In genomic region chr20:25540273-25540672, GRCh38 we compare ENCODE assay signal across 8 cellular contexts. TPM values are rescaled to one million over a fixed set of nuclear protein-coding genes. Genes with fewer than 3 reads are reported as not detected.
DNase-seq lines count a peak whose midpoint lies in the region; ATAC-seq, FAIRE-seq and TF ChIP-seq lines count a peak whose summit lies in the region.

No MANE protein-coding gene starts in this region.

- CTCF ChIA-PET in mammary epithelial cell (lab: Charles Lee; ENCODE audit: low non-redundant PET): no interaction called here
- CTCF ChIA-PET in HepG2 (lab: Yijun Ruan, JAX; ENCODE audit: low intra/inter-chr PET ratio, low total read pairs): no interaction called here

- no peak for DNase-seq in DND-41
- DNase-seq in mammary epithelial cell: peak; percentile 14
- no peak for DNase-seq in HepG2 (ENCODE audit: low spot score)
- DNase-seq in mesenteric fat pad (ENCODE audit: low spot score): no peak
- DNase-seq in smooth muscle cell (lab: John Stamatoyannopoulos, UW; ENCODE audit: unreplicated experiment): no peak
- no peak for DNase-seq in GM20000 (ENCODE audit: low spot score)

- TF ChIP-seq CTCF in DND-41 (IDR thresholded peaks at IDR 0.05; ENCODE audit: borderline replicate concordance, extremely low read depth, low read length, poor library complexity, severe bottlenecking) (peak; percentile 57), mammary epithelial cell (conservative IDR thresholded peaks at IDR 0.05 in 1 of 2, IDR thresholded peaks at IDR 0.05 in 1 of 2; ENCODE audit: extremely low read depth in 1 of 2, insufficient read depth in 1 of 2, low read depth in 1 of 2, low read length in 2 of 2) (peak; percentile 34 to 74), HepG2 (CRISPR knock-in tag; IDR thresholded peaks at IDR 0.05) (peak; percentile 53), smooth muscle cell (IDR thresholded peaks at IDR 0.05; ENCODE audit: borderline replicate concordance, insufficient read depth, poor library complexity, severe bottlenecking) (no peak), GM20000 (IDR thresholded peaks at IDR 0.05; ENCODE audit: extremely low read depth, missing control alignments) (no peak)

- H3K4me2 ChIP-seq in DND-41 (ENCODE audit: insufficient read depth, low read length) (no peak overlapping the region), mammary epithelial cell (ENCODE audit: insufficient read depth, low read depth, low read length) (peak overlapping the region; percentile 76), HepG2 (ENCODE audit: low read depth, low read length) (no peak overlapping the region), smooth muscle cell (no peak overlapping the region)

- H3F3A ChIP-seq in smooth muscle cell (ENCODE audit: low read depth): peaks cover 20% of the 10 kb centered on the region

- TF ChIP-seq RAD21 in HepG2 (CRISPR knock-in tag; IDR thresholded peaks at IDR 0.05): peak; percentile 47; the same call in 1 of the 2 replicates

- no peaks in the 10 kb centered on the region for H4K20me1 ChIP-seq in DND-41 (ENCODE audit: insufficient read depth, low read length)
- H4K20me1 ChIP-seq in mammary epithelial cell (ENCODE audit: insufficient read depth, low read length): no peaks in the 10 kb centered on the region
- H4K20me1 ChIP-seq in HepG2 (ENCODE audit: insufficient read depth, low read length): peaks cover 36% of the 10 kb centered on the region
- peaks cover 100% of the 10 kb centered on the region for H4K20me1 ChIP-seq in smooth muscle cell (ENCODE audit: low read depth)

- no peak overlapping the region for H3K9ac ChIP-seq in DND-41 (ENCODE audit: low read depth, low read length)
- no peak overlapping the region for H3K9ac ChIP-seq in HUES64 (ENCODE audit: low read depth, low read length)
- H3K9ac ChIP-seq in mammary epithelial cell (ENCODE audit: insufficient read depth, low read length): no peak overlapping the region
- H3K9ac ChIP-seq in HepG2 (ENCODE audit: insufficient read depth, low read depth, low read length): no peak overlapping the region
- no peak overlapping the region for H3K9ac ChIP-seq in smooth muscle cell (ENCODE audit: low read depth)

- peak; percentile 26; the same call in 1 of the 3 replicates for ATAC-seq in DND-41 (ENCODE audit: insufficient read depth, low read depth)
- ATAC-seq in HepG2: peak; percentile 17
- ATAC-seq in GM21576 (IDR thresholded peaks at IDR 0.05; ENCODE audit: unreplicated experiment): no peak

- peak; percentile 65 for FAIRE-seq in HepG2 (lab: Jason Lieb, UNC)

- in situ Hi-C loops in mammary epithelial cell (cut with MboI; ENCODE audit: low sequenced_read_pairs in 2 of 2) (loop anchor here in 1 of 2 donors (25.0 kb wide), 1 partner anchor 228 kb away; no protein-coding TSS in a partner anchor), HepG2 (cut with HindIII; ENCODE audit: extremely low pct_ligation_motif_present, low pct_unique_long_range_greater_than_20kb) (no loop called here)

- TF ChIP-seq EP300 in HepG2 (IDR thresholded peaks at IDR 0.05; ENCODE audit: low read depth in 2 of 2, low read length in 2 of 2) (no peak), HepG2 (CRISPR knock-in tag; IDR thresholded peaks at IDR 0.05; ENCODE audit: borderline replicate concordance) (no peak)

- H3K9me3 ChIP-seq in DND-41 (ENCODE audit: insufficient read depth, low read length, severe bottlenecking): no peaks in the 10 kb centered on the region
- no peaks in the 10 kb centered on the region for H3K9me3 ChIP-seq in HUES64 (ENCODE audit: insufficient read depth, low read depth, low read length)
- no peaks in the 10 kb centered on the region for H3K9me3 ChIP-seq in mammary epithelial cell (replicated peaks; ENCODE audit: insufficient read depth, low read length)
- H3K9me3 ChIP-seq in HepG2 (ENCODE audit: low read length): no peaks in the 10 kb centered on the region
- H3K9me3 ChIP-seq in smooth muscle cell (replicated peaks; ENCODE audit: low read depth): no peaks in the 10 kb centered on the region

- H3K4me1 ChIP-seq in DND-41 (ENCODE audit: insufficient read depth, low read length): no peaks in the 10 kb centered on the region
- peaks cover 34% of the 10 kb centered on the region for H3K4me1 ChIP-seq in HUES64 (ENCODE audit: insufficient read depth, low read length)
- peaks cover 16% of the 10 kb centered on the region for H3K4me1 ChIP-seq in mammary epithelial cell (ENCODE audit: insufficient read depth, low read length)
- H3K4me1 ChIP-seq in HepG2 (ENCODE audit: insufficient read depth, low read length): peaks cover 74% of the 10 kb centered on the region
- peaks cover 10% of the 10 kb centered on the region for H3K4me1 ChIP-seq in smooth muscle cell (ENCODE audit: low read depth)

- POLR2A ChIA-PET in HepG2 (lab: Yijun Ruan, JAX): interaction anchor here (1.6 to 5.6 kb wide), 5 partner anchors 8 to 44 kb away, joined by 4 to 47 read pairs (median 19); partner anchors contain the start of gene NINL

- 59% methylated on average over 9 of the region's 9 CpGs for WGBS in HUES64
- WGBS in mammary epithelial cell (ENCODE audit: low coverage, missing lambda C conversion rate): 7% methylated on average over 9 of the region's 9 CpGs
- WGBS in HepG2 (ENCODE audit: low lambda C conversion rate): 88% methylated on average over 9 of the region's 9 CpGs
- WGBS in smooth muscle cell (ENCODE audit: low lambda C conversion rate): 79% methylated on average over 9 of the region's 9 CpGs

- dilution Hi-C loops in mammary epithelial cell (cut with HindIII; ENCODE audit: low sequenced_read_pairs): loop anchor here (5.0 kb wide), 1 partner anchor 107 kb away; no protein-coding TSS in a partner anchor

- no peak for TF ChIP-seq POLR2A in HepG2 (IDR thresholded peaks at IDR 0.05; ENCODE audit: insufficient read depth in 1 of 2, low read depth in 2 of 2, low read length in 2 of 2)

- H3K27ac ChIP-seq in DND-41 (ENCODE audit: low read length) (no peak overlapping the region), HUES64 (ENCODE audit: low read depth, low read length) (peak overlapping the region; percentile 31; the same call in 1 of the 2 replicates), mammary epithelial cell (ENCODE audit: insufficient read depth, low read depth, low read length) (peak overlapping the region; percentile 6), HepG2 (ENCODE audit: extremely low read length, insufficient read depth, low read length) (no peak overlapping the region), smooth muscle cell (ENCODE audit: low read depth) (no peak overlapping the region)

- peaks cover 18% of the 10 kb centered on the region for H3K36me3 ChIP-seq in DND-41 (ENCODE audit: insufficient read depth, low read length)
- H3K36me3 ChIP-seq in HUES64 (ENCODE audit: insufficient read depth, low read length): no peaks in the 10 kb centered on the region
- no peaks in the 10 kb centered on the region for H3K36me3 ChIP-seq in mammary epithelial cell (ENCODE audit: insufficient read depth, low read length)
- H3K36me3 ChIP-seq in HepG2 (replicated peaks in 1 of 2; ENCODE audit: control insufficient read depth in 1 of 2, insufficient read depth in 2 of 2, low read length in 2 of 2): peaks cover 5 to 9% of the 10 kb centered on the region in 2 experiments; a peak in 1 of 5 replicates
- H3K36me3 ChIP-seq in smooth muscle cell (ENCODE audit: low read depth): no peaks in the 10 kb centered on the region

- H2AFZ ChIP-seq in DND-41 (ENCODE audit: low read depth, low read length) (no peak overlapping the region), mammary epithelial cell (ENCODE audit: low read depth, low read length) (peak overlapping the region; percentile 87), HepG2 (ENCODE audit: low read length) (no peak overlapping the region), smooth muscle cell (ENCODE audit: low read depth) (no peak overlapping the region)

- BruUV-seq in mammary epithelial cell (replicated peaks; lab: Mats Ljungman, UMichigan) (no TSS peak), HepG2 (replicated peaks; lab: Mats Ljungman, UMichigan) (no TSS peak)

- H3K27me3 ChIP-seq in DND-41 (ENCODE audit: insufficient read depth, low read length, poor library complexity): no peaks in the 10 kb centered on the region
- no peaks in the 10 kb centered on the region for H3K27me3 ChIP-seq in HUES64 (ENCODE audit: insufficient read depth, low read length)
- no peaks in the 10 kb centered on the region for H3K27me3 ChIP-seq in mammary epithelial cell (ENCODE audit: insufficient read depth, low read length)
- no peaks in the 10 kb centered on the region for H3K27me3 ChIP-seq in HepG2 (ENCODE audit: control insufficient read depth in 1 of 2, insufficient read depth in 2 of 2, low read length in 2 of 2)
- no peaks in the 10 kb centered on the region for H3K27me3 ChIP-seq in smooth muscle cell (ENCODE audit: low read depth)

- H3K4me3 ChIP-seq in DND-41 (ENCODE audit: low read depth in 1 of 2, low read length in 2 of 2) (no peak overlapping the region), HUES64 (ENCODE audit: low read length) (no peak overlapping the region), mammary epithelial cell (replicated peaks in 1 of 3; ENCODE audit: insufficient read depth in 1 of 3, low read depth in 2 of 3, low read length in 3 of 3) (peak overlapping the region; percentile 4 to 29 (median 23)), HepG2 (replicated peaks in 1 of 3; ENCODE audit: insufficient read depth in 1 of 3, low read depth in 2 of 3, low read length in 3 of 3) (no peak overlapping the region), smooth muscle cell (no peak overlapping the region)

- intact Hi-C loops in mammary epithelial cell (cut with micrococcal nuclease): loop anchor here (1.0 to 5.0 kb wide), 3 partner anchors 70 to 204 kb away; partner anchors contain the start of gene GINS1
- intact Hi-C loops in HepG2 (cut with micrococcal nuclease; ENCODE audit: unreplicated experiment): no loop called here

- H3K79me2 ChIP-seq in DND-41 (ENCODE audit: insufficient read depth, low read length) (peaks cover 61% of the 10 kb centered on the region), mammary epithelial cell (ENCODE audit: insufficient read depth, low read length) (no peaks in the 10 kb centered on the region), HepG2 (ENCODE audit: insufficient read depth, low read length) (peaks cover 50% of the 10 kb centered on the region), smooth muscle cell (ENCODE audit: low read depth) (peaks cover 66% of the 10 kb centered on the region)

RNA-seq across cellular contexts. Expression of gene NINL, which starts 45.1 kb away (rescaled TPM):
- polyA plus RNA-seq in HUES64 (2013, experiment 1 of 2): 15.0 TPM
- 20.4 TPM for polyA plus RNA-seq in HUES64 (2013, experiment 2 of 2)
- 1 to 10 TPM; 6.8 to 7.7 TPM for total RNA-seq in mammary epithelial cell
- polyA plus RNA-seq in mammary epithelial cell: 2.1 TPM
- 3.9 TPM for polyA minus RNA-seq in mammary epithelial cell
- total RNA-seq in HepG2 (2016; rRNA removed; fragmentation: Illumina TruSeq; extraction: Trizol): 23.3 and 34.3 TPM in 2 replicates
- total RNA-seq in HepG2 (2016; cell fraction: cytosol; rRNA removed; fragmentation: Illumina TruSeq; extraction: Trizol; ENCODE audit: low read depth): 7.4 and 10.8 TPM in 2 replicates
- total RNA-seq in HepG2 (2016; cell fraction: insoluble cytoplasmic fraction; rRNA removed; fragmentation: Illumina TruSeq; extraction: Trizol): 20.1 and 34.4 TPM in 2 replicates
- 11.6 and 15.7 TPM in 2 replicates for total RNA-seq in HepG2 (2016; cell fraction: membrane; rRNA removed; fragmentation: Illumina TruSeq; extraction: Trizol)
- total RNA-seq in HepG2 (2016; cell fraction: nucleus; rRNA removed; fragmentation: Illumina TruSeq; extraction: Trizol): 37.4 and 38.1 TPM in 2 replicates
- 32.3 and 34.6 TPM in 2 replicates for polyA plus RNA-seq in HepG2 (2011; rRNA removed)
- polyA plus RNA-seq in HepG2 (2011; cell fraction: cytosol; rRNA removed): 24.8 and 25.8 TPM in 2 replicates
- polyA plus RNA-seq in HepG2 (2011; cell fraction: nucleus; rRNA removed): 114 and 118 TPM in 2 replicates
- polyA plus RNA-seq in HepG2 (2012): 38.7 and 42.0 TPM in 2 replicates
- polyA plus RNA-seq in HepG2 (2016; cell fraction: cytosol; fragmentation: Illumina TruSeq; extraction: Trizol; ENCODE audit: low read depth): 3.0 and 3.7 TPM in 2 replicates
- 19.3 and 24.8 TPM in 2 replicates for polyA plus RNA-seq in HepG2 (2016; cell fraction: insoluble cytoplasmic fraction; fragmentation: Illumina TruSeq; extraction: Trizol; ENCODE audit: low read depth)
- 8.1 TPM in 2 replicates for polyA plus RNA-seq in HepG2 (2016; cell fraction: membrane; fragmentation: Illumina TruSeq; extraction: Trizol; ENCODE audit: low read depth)
- 90.8 and 96.3 TPM in 2 replicates for polyA plus RNA-seq in HepG2 (2016; cell fraction: nucleus; fragmentation: Illumina TruSeq; extraction: Trizol; ENCODE audit: insufficient read depth, low read depth)
- polyA minus RNA-seq in HepG2 (2011; rRNA and poly(A)+ RNA removed; ENCODE audit: low replicate concordance): 1.7 and 32.6 TPM in 2 replicates
- polyA minus RNA-seq in HepG2 (2011; cell fraction: cytosol; rRNA and poly(A)+ RNA removed): 6.9 and 8.0 TPM in 2 replicates
- 46.9 and 49.6 TPM in 2 replicates for polyA minus RNA-seq in HepG2 (2011; cell fraction: nucleus; rRNA and poly(A)+ RNA removed)
- 5.0 TPM for total RNA-seq in mesenteric fat pad
- total RNA-seq in smooth muscle cell: 12.2 and 13.9 TPM in 2 replicates
- polyA plus RNA-seq in smooth muscle cell: 10.7 and 15.0 TPM in 2 replicates

Comparison
In these comparisons a context has a peak if more than half of its experiments do, and no peak if none do; other contexts are left out.
1. H3K27ac ChIP-seq: peak in HUES64 (single experiment) and mammary epithelial cell (single experiment); none in DND-41 (single experiment), HepG2 (single experiment) and smooth muscle cell (single experiment).
2. H3K4me3 ChIP-seq: peak in mammary epithelial cell (3 of 3); none in DND-41 (0 of 2), HUES64 (single experiment), HepG2 (0 of 3) and smooth muscle cell (single experiment).
3. CTCF ChIP-seq: peak in DND-41 (single experiment), mammary epithelial cell (2 of 2) and HepG2 (single experiment); none in smooth muscle cell (single experiment) and GM20000 (single experiment).